Comparison of ENCODE assay signal across 5 cellular contexts in the genomic region with DNA sequence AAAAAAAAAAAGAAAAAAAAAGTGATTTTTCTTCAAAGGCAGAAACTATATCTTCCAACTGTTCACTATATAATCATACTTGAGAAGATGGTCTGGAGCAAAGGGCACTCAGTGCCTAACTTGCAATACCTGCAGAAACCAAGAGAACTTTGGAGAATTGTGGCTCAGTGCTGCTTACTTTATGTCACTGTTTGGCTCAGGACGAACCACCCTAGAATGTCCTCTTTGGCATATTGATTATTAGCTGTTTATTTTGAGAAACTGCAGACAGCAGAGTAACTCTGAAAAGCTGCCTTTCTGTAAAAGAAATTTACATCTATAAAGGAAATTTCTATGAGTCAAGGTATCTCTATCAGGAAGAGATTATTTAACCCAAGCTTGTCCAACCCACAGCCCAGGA.
"Had no signal": no experiment of that assay in that cellular context is flagged by ENCODE, and none has a peak within 500 bp of the region (broad histone marks: within the 10 kb centered on the region; RNA-seq: fewer than 3 reads in every experiment).

No MANE protein-coding gene starts in this region.

- DNase-seq: IMR-90, KBM-7 had no signal

- FAIRE-seq: HTR-8/SVneo, K562 had no signal

- H3K4me3 ChIP-seq: K562 had no signal

- ATAC-seq: K562 had no signal

- H3K27ac ChIP-seq: HL-60 had no signal
